Comparison of ENCODE assay signal across 26 cellular contexts in genomic region chr14:25820368-25820767, GRCh38.
"Had no signal": no experiment of that assay in that cellular context is flagged by ENCODE, and none has a peak within 500 bp of the region (broad histone marks: within the 10 kb centered on the region; RNA-seq: fewer than 3 reads in every experiment).

No MANE protein-coding gene starts in this region.

- ATAC-seq: stimulated activated effector memory CD8-positive, alpha-beta T cell treated with anti-CD3 and anti-CD28 coated beads, Interleukin-12 subunit alpha, Interleukin-12 subunit beta, amount 100 ng/mL, for 72 hours; stimulated activated memory B cell treated with anti-CD40 and anti-IgM and Interleukin-4, amounts not matched to agents 10 μg/mL and 1 μg/mL and 100 μg/mL, for 72 hours; stimulated activated naive B cell treated with anti-CD40 and anti-IgM and Interleukin-4, amounts not matched to agents 10 μg/mL and 1 μg/mL and 100 μg/mL, for 72 hours; stimulated activated naive CD8-positive, alpha-beta T cell treated with anti-CD3 and anti-CD28 coated beads, Interleukin-15, amount 100 ng/mL, for 72 hours; stimulated activated naive CD8-positive, alpha-beta T cell treated with anti-CD3 and anti-CD28 coated beads, Interleukin-15, Interleukin-2, amounts not matched to agents 100 U/mL and 50 U/mL, for 24 hours; upper lobe of right lung had no signal

- FAIRE-seq: urothelium cell line had no signal

- H3K27me3 ChIP-seq: stomach, suprapubic skin, testis, thyroid gland, tibial artery, tibial nerve, transverse colon, upper lobe of left lung, upper lobe of right lung, uterus, vagina had no signal

- H3K4me3 ChIP-seq: stomach, suprapubic skin, testis, thoracic aorta, thyroid gland, tibial artery, tibial nerve, transverse colon, upper lobe of left lung, upper lobe of right lung, uterus, vagina had no signal

- DNase-seq: stimulated activated CD4-positive, alpha-beta T cell treated with anti-CD3 and anti-CD28 coated beads, Interleukin-2, amount 100 ng/mL, for 48 hours; stimulated activated CD4-positive, alpha-beta T cell treated with anti-CD3 and anti-CD28 coated beads, Interleukin-4, amount 100 ng/mL, for 1 hour; stimulated activated CD4-positive, alpha-beta T cell treated with anti-CD3 and anti-CD28 coated beads, Interleukin-4, amount 100 ng/mL, for 24 hours; stimulated activated CD4-positive, alpha-beta T cell treated with anti-CD3 and anti-CD28 coated beads, Interleukin-4, amount 100 ng/mL, for 4 hours; stimulated activated CD8-positive, alpha-beta memory T cell treated with anti-CD3 and anti-CD28 coated beads, Interleukin-4, amount 100 ng/mL, for 48 hours; stimulated activated naive B cell treated with anti-CD40 and anti-IgM and Interleukin-4, amounts not matched to agents 10 μg/mL and 1 μg/mL and 100 μg/mL, for 72 hours; stimulated activated naive CD4-positive, alpha-beta T cell; stimulated activated naive CD4-positive, alpha-beta T cell treated with Interleukin-2 at 50 U/mL for 16 hours; stimulated activated naive CD8-positive, alpha-beta T cell treated with anti-CD3 and anti-CD28 coated beads, Interleukin-15, amount 100 ng/mL, for 72 hours; stimulated activated naive CD8-positive, alpha-beta T cell treated with anti-CD3 and anti-CD28 coated beads, Interleukin-15, Interleukin-2, amounts not matched to agents 100 U/mL and 50 U/mL, for 24 hours; stomach; testis; thyroid gland; tibial artery; transverse colon; trophoblast cell; upper lobe of left lung; upper lobe of right lung; uterus had no signal

- H3K36me3 ChIP-seq: stomach, suprapubic skin, thoracic aorta, thyroid gland, tibial artery, tibial nerve, transverse colon, upper lobe of left lung, upper lobe of right lung, uterus, vagina had no signal
